Comparison of ENCODE assay signal across 17 cellular contexts in genomic region chr7:123718773-123719480, GRCh38. TPM values are rescaled to one million over a fixed set of nuclear protein-coding genes. Genes with fewer than 3 reads are reported as not detected.
DNase-seq lines count a peak whose midpoint lies in the region; ATAC-seq and TF ChIP-seq lines count a peak whose summit lies in the region.
"Had no signal": no experiment of that assay in that cellular context is flagged by ENCODE, and none has a peak within 500 bp of the region (broad histone marks: within the 10 kb centered on the region; RNA-seq: fewer than 3 reads in every experiment).

No MANE protein-coding gene starts in this region.

- TF ChIP-seq CTCF in WTC11 (IDR thresholded peaks at IDR 0.05) (no peak), hepatocyte (IDR thresholded peaks at IDR 0.05; ENCODE audit: poor library complexity) (no peak), endothelial cell (IDR thresholded peaks at IDR 0.05; ENCODE audit: unreplicated experiment) (no peak)

- peaks cover 69% of the 10 kb centered on the region for H4K20me1 ChIP-seq in hepatocyte (ENCODE audit: insufficient read depth, poor library complexity, severe bottlenecking)

- H3K4me1 ChIP-seq in hepatocyte (ENCODE audit: insufficient read depth) = peaks cover 6% of the 10 kb centered on the region

- H3K4me2 ChIP-seq in hepatocyte = peak overlapping the region; percentile 36

- no peaks in the 10 kb centered on the region for H3K9me3 ChIP-seq in hepatocyte (ENCODE audit: low read depth)

- CTCF ChIA-PET in WTC11 (lab: Charles Lee) = interaction anchor here (1.1 to 1.4 kb wide), 2 partner anchors 18 to 30 kb away, joined by 3 to 4 read pairs; partner anchors contain the start of gene WASL

- H3K27me3 ChIP-seq in hepatocyte = no peaks in the 10 kb centered on the region

- POLR2A ChIA-PET in WTC11 (lab: Charles Lee) = no interaction called here

- H3K9me3 Mint-ChIP-seq in stimulated activated naive CD8-positive, alpha-beta T cell treated with anti-CD3 and anti-CD28 coated beads, Interleukin-15, amount 100 ng/mL, for 72 hours = no peaks in the 10 kb centered on the region
- peaks cover 15% of the 10 kb centered on the region for H3K9me3 Mint-ChIP-seq in WTC11
- H3K9me3 Mint-ChIP-seq in endothelial cell (ENCODE audit: unreplicated experiment) = no peaks in the 10 kb centered on the region
- H3K9me3 Mint-ChIP-seq: activated T-helper 2 cell treated with anti-CD3 and anti-CD28 coated beads, Interferon-gamma antibody, Interleukin-2, Interleukin-4, amounts not matched to agents 10 μg/mL and 5 μg/mL and 100 μg/mL, durations not matched to agents 14 hours and 24 hours and 36 hours; HFFc6 had no signal

- no peaks in the 10 kb centered on the region for H3K9me2 ChIP-seq in hepatocyte (replicated peaks; ENCODE audit: insufficient read depth)

- H3K27me3 Mint-ChIP-seq in stimulated activated naive CD8-positive, alpha-beta T cell treated with anti-CD3 and anti-CD28 coated beads, Interleukin-15, amount 100 ng/mL, for 72 hours = no peaks in the 10 kb centered on the region
- no peaks in the 10 kb centered on the region for H3K27me3 Mint-ChIP-seq in WTC11 (ENCODE audit: low read depth)
- H3K27me3 Mint-ChIP-seq in endothelial cell (ENCODE audit: unreplicated experiment) = no peaks in the 10 kb centered on the region
- H3K27me3 Mint-ChIP-seq: B cell had no signal

- no peak for DNase-seq in stimulated activated naive CD8-positive, alpha-beta T cell treated with anti-CD3 and anti-CD28 coated beads, Interleukin-15, amount 100 ng/mL, for 72 hours
- no peak for DNase-seq in stimulated activated naive CD8-positive, alpha-beta T cell treated with anti-CD3 and anti-CD28 coated beads, Interleukin-15, Interleukin-2, amounts not matched to agents 100 U/mL and 50 U/mL, for 24 hours
- DNase-seq in WTC11 (ENCODE audit: low spot score) (no peak), hepatocyte (ENCODE audit: low spot score) (no peak), HuH-7 (ENCODE audit: low spot score) (no peak), endothelial cell (ENCODE audit: low spot score) (no peak), NCI-H82 treated with DMSO at 0.1 percent for 48 hours (lab: John Stamatoyannopoulos, UW; ENCODE audit: unreplicated experiment) (no peak)
- DNase-seq: aorta; foreskin fibroblast; HFFc6; NCI-H1105; NCI-H2171; NCI-H82; stimulated activated CD4-positive, alpha-beta T cell treated with anti-CD3 and anti-CD28 coated beads, Interleukin-1b, Interleukin-23, amount 100 ng/mL, for 48 hours had no signal

- WGBS in hepatocyte (ENCODE audit: low lambda C conversion rate, missing lambda C conversion rate) = 94% methylated on average over 6 of the region's 6 CpGs

- peak; percentile 87 for ATAC-seq in stimulated activated naive CD8-positive, alpha-beta T cell treated with anti-CD3 and anti-CD28 coated beads, Interleukin-15, amount 100 ng/mL, for 72 hours
- no peak for ATAC-seq in stimulated activated naive CD8-positive, alpha-beta T cell treated with anti-CD3 and anti-CD28 coated beads, Interleukin-15, Interleukin-2, amounts not matched to agents 100 U/mL and 50 U/mL, for 24 hours
- no peak for ATAC-seq in WTC11

- no peaks in the 10 kb centered on the region for H3K36me3 ChIP-seq in hepatocyte (replicated peaks; ENCODE audit: insufficient read depth, low read depth)

- H3K36me3 Mint-ChIP-seq in WTC11 = peaks cover 13% of the 10 kb centered on the region
- H3K36me3 Mint-ChIP-seq in endothelial cell (ENCODE audit: low read depth, unreplicated experiment) = peaks cover 6% of the 10 kb centered on the region

- H3K79me2 ChIP-seq in hepatocyte = peaks cover 98% of the 10 kb centered on the region

- no peak overlapping the region for H3K4me3 ChIP-seq in hepatocyte
- H3K4me3 ChIP-seq: GM12878 had no signal

- peak overlapping the region; percentile 65 to 72 for H3K4me3 Mint-ChIP-seq in stimulated activated naive CD8-positive, alpha-beta T cell treated with anti-CD3 and anti-CD28 coated beads, Interleukin-15, amount 100 ng/mL, for 72 hours
- H3K4me3 Mint-ChIP-seq in WTC11 (no peak overlapping the region), endothelial cell (ENCODE audit: unreplicated experiment) (no peak overlapping the region)
- H3K4me3 Mint-ChIP-seq: B cell, HFFc6 had no signal

- peak overlapping the region; percentile 18 for H3K27ac ChIP-seq in hepatocyte

- H3K4me1 Mint-ChIP-seq in stimulated activated naive CD8-positive, alpha-beta T cell treated with anti-CD3 and anti-CD28 coated beads, Interleukin-15, amount 100 ng/mL, for 72 hours = peaks cover 54% of the 10 kb centered on the region
- H3K4me1 Mint-ChIP-seq in WTC11 (peaks cover 36% of the 10 kb centered on the region), endothelial cell (ENCODE audit: unreplicated experiment) (peaks cover 7% of the 10 kb centered on the region)

- no peak overlapping the region for H2AFZ ChIP-seq in hepatocyte

- H3K27ac Mint-ChIP-seq in stimulated activated naive CD8-positive, alpha-beta T cell treated with anti-CD3 and anti-CD28 coated beads, Interleukin-15, amount 100 ng/mL, for 72 hours = peak overlapping the region in 1 of 2 donors; percentile 95
- H3K27ac Mint-ChIP-seq in WTC11 = peak overlapping the region; percentile 17; the same call in 1 of the 2 replicates
- H3K27ac Mint-ChIP-seq in endothelial cell (ENCODE audit: unreplicated experiment) = no peak overlapping the region
- H3K27ac Mint-ChIP-seq: activated T-helper 2 cell treated with anti-CD3 and anti-CD28 coated beads, Interferon-gamma antibody, Interleukin-2, Interleukin-4, amounts not matched to agents 10 μg/mL and 5 μg/mL and 100 μg/mL, durations not matched to agents 14 hours and 24 hours and 36 hours; B cell; HFFc6 had no signal

TF ChIP-seq in WTC11, 78 proteins besides CTCF, POLR2A, EP300 and RAD21 (continues in another document):
- TF ChIP-seq MAX (CRISPR knock-in tag; IDR thresholded peaks at IDR 0.05) = no peak
- no peak for TF ChIP-seq ZNF671 (CRISPR knock-in tag; IDR thresholded peaks at IDR 0.05)
- no peak for TF ChIP-seq SP1 (CRISPR knock-in tag; conservative IDR thresholded peaks at IDR 0.05)
- TF ChIP-seq, protein P1, sequence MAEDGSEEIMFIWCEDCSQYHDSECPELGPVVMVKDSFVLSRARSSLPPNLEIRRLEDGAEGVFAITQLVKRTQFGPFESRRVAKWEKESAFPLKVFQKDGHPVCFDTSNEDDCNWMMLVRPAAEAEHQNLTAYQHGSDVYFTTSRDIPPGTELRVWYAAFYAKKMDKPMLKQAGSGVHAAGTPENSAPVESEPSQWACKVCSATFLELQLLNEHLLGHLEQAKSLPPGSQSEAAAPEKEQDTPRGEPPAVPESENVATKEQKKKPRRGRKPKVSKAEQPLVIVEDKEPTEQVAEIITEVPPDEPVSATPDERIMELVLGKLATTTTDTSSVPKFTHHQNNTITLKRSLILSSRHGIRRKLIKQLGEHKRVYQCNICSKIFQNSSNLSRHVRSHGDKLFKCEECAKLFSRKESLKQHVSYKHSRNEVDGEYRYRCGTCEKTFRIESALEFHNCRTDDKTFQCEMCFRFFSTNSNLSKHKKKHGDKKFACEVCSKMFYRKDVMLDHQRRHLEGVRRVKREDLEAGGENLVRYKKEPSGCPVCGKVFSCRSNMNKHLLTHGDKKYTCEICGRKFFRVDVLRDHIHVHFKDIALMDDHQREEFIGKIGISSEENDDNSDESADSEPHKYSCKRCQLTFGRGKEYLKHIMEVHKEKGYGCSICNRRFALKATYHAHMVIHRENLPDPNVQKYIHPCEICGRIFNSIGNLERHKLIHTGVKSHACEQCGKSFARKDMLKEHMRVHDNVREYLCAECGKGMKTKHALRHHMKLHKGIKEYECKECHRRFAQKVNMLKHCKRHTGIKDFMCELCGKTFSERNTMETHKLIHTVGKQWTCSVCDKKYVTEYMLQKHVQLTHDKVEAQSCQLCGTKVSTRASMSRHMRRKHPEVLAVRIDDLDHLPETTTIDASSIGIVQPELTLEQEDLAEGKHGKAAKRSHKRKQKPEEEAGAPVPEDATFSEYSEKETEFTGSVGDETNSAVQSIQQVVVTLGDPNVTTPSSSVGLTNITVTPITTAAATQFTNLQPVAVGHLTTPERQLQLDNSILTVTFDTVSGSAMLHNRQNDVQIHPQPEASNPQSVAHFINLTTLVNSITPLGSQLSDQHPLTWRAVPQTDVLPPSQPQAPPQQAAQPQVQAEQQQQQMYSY (CRISPR knock-in tag; IDR thresholded peaks at IDR 0.05) = no peak
- TF ChIP-seq, protein P2, sequence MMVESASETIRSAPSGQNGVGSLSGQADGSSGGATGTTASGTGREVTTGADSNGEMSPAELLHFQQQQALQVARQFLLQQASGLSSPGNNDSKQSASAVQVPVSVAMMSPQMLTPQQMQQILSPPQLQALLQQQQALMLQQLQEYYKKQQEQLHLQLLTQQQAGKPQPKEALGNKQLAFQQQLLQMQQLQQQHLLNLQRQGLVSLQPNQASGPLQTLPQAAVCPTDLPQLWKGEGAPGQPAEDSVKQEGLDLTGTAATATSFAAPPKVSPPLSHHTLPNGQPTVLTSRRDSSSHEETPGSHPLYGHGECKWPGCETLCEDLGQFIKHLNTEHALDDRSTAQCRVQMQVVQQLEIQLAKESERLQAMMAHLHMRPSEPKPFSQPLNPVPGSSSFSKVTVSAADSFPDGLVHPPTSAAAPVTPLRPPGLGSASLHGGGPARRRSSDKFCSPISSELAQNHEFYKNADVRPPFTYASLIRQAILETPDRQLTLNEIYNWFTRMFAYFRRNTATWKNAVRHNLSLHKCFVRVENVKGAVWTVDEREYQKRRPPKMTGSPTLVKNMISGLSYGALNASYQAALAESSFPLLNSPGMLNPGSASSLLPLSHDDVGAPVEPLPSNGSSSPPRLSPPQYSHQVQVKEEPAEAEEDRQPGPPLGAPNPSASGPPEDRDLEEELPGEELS (CRISPR knock-in tag; IDR thresholded peaks at IDR 0.05) = no peak
- no peak for TF ChIP-seq ETV6 (CRISPR knock-in tag; IDR thresholded peaks at IDR 0.05)

RNA-seq across cellular contexts. Expression of gene WASL, which starts 29.9 kb away (rescaled TPM):
- 29.9 to 34.4 TPM (median 30.0 TPM) in 3 replicates for total RNA-seq in WTC11 (2021)
- 41.9 and 48.9 TPM in 2 replicates for total RNA-seq in hepatocyte
- polyA plus RNA-seq in hepatocyte = 29.0 and 36.8 TPM in 2 replicates
- 33.7 TPM for total RNA-seq in endothelial cell (ENCODE audit: unreplicated experiment)

Comparison
In these comparisons a context has a peak if more than half of its experiments do, and no peak if none do; other contexts are left out.
1. H3K4me3 Mint-ChIP-seq: peak in stimulated activated naive CD8-positive, alpha-beta T cell treated with anti-CD3 and anti-CD28 coated beads, Interleukin-15, amount 100 ng/mL, for 72 hours (2 of 2); none in WTC11 (single experiment) and endothelial cell (single experiment).